Comparison of ENCODE assay signal across 14 cellular contexts in genomic region chr7:39650676-39651075, GRCh38. TPM values are rescaled to one million over a fixed set of nuclear protein-coding genes. Genes with fewer than 3 reads are reported as not detected.
DNase-seq lines count a peak whose midpoint lies in the region; ATAC-seq and TF ChIP-seq lines count a peak whose summit lies in the region.
"Had no signal": no experiment of that assay in that cellular context is flagged by ENCODE, and none has a peak within 500 bp of the region (broad histone marks: within the 10 kb centered on the region; RNA-seq: fewer than 3 reads in every experiment).

No MANE protein-coding gene starts in this region.

- no peak overlapping the region for H3K27ac ChIP-seq in tibial artery
- H3K27ac ChIP-seq: epithelial cell of prostate, transverse colon had no signal

- peaks cover 0 to 16% (median 6%) of the 10 kb centered on the region in 4 donors for H3K4me1 ChIP-seq in tibial artery
- H3K4me1 ChIP-seq: Caco-2 had no signal

- H3K4me3 ChIP-seq in cardiac fibroblast (replicated peaks in 1 of 2; ENCODE audit: low read depth in 2 of 2, low read length in 2 of 2) (no peak overlapping the region), tibial artery (no peak overlapping the region)
- H3K4me3 ChIP-seq: transverse colon had no signal

- peaks cover 34% of the 10 kb centered on the region for H3K36me3 Mint-ChIP-seq in HFFc6 (ENCODE audit: low read depth)
- peaks cover 16 to 43% of the 10 kb centered on the region in 2 donors for H3K36me3 Mint-ChIP-seq in stimulated activated naive B cell treated with anti-CD40 and anti-IgM and Interleukin-4, amounts not matched to agents 10 μg/mL and 1 μg/mL and 100 μg/mL, for 72 hours

- no peaks in the 10 kb centered on the region for H3K9me3 ChIP-seq in tibial artery
- H3K9me3 ChIP-seq: transverse colon had no signal

- H3K4me1 Mint-ChIP-seq in HFFc6 (ENCODE audit: low read depth) = peaks cover 56% of the 10 kb centered on the region
- peaks cover 17 to 37% of the 10 kb centered on the region in 2 donors for H3K4me1 Mint-ChIP-seq in stimulated activated naive B cell treated with anti-CD40 and anti-IgM and Interleukin-4, amounts not matched to agents 10 μg/mL and 1 μg/mL and 100 μg/mL, for 72 hours

- no peaks in the 10 kb centered on the region for H3K36me3 ChIP-seq in tibial artery
- H3K36me3 ChIP-seq: transverse colon had no signal

- H3K27me3 ChIP-seq in tibial artery = no peaks in the 10 kb centered on the region
- H3K27me3 ChIP-seq: transverse colon had no signal

- peaks cover 8% of the 10 kb centered on the region; the same call in 1 of the 2 replicates for H3K9me3 Mint-ChIP-seq in HFFc6
- H3K9me3 Mint-ChIP-seq in stimulated activated naive B cell treated with anti-CD40 and anti-IgM and Interleukin-4, amounts not matched to agents 10 μg/mL and 1 μg/mL and 100 μg/mL, for 72 hours = peaks cover 0 to 1% of the 10 kb centered on the region in 2 donors
- H3K9me3 Mint-ChIP-seq: immature natural killer cell had no signal

- H3K27ac Mint-ChIP-seq in HFFc6 = peak overlapping the region; percentile 84
- no peak overlapping the region for H3K27ac Mint-ChIP-seq in stimulated activated naive B cell treated with anti-CD40 and anti-IgM and Interleukin-4, amounts not matched to agents 10 μg/mL and 1 μg/mL and 100 μg/mL, for 72 hours
- H3K27ac Mint-ChIP-seq: immature natural killer cell; naive thymus-derived CD4-positive, alpha-beta T cell had no signal

- H3K27me3 Mint-ChIP-seq in HFFc6 (ENCODE audit: insufficient read depth) = no peaks in the 10 kb centered on the region
- no peaks in the 10 kb centered on the region for H3K27me3 Mint-ChIP-seq in stimulated activated naive B cell treated with anti-CD40 and anti-IgM and Interleukin-4, amounts not matched to agents 10 μg/mL and 1 μg/mL and 100 μg/mL, for 72 hours
- H3K27me3 Mint-ChIP-seq: naive thymus-derived CD4-positive, alpha-beta T cell had no signal

- DNase-seq in HFFc6 (peak; percentile 50), cardiac fibroblast (ENCODE audit: low read depth in 2 of 2) (peak; percentile 73 to 86), iris pigment epithelial cell (ENCODE audit: low read depth) (peak; percentile 91), tibial artery (peak; percentile 60 to 71), DMS79 treated with DMSO at 0.1 percent for 48 hours (lab: John Stamatoyannopoulos, UW) (no peak), DMS153 treated with DMSO at 0.1 percent for 48 hours (lab: John Stamatoyannopoulos, UW; ENCODE audit: unreplicated experiment) (no peak)
- DNase-seq in stimulated activated naive B cell treated with anti-CD40 and anti-IgM and Interleukin-4, amounts not matched to agents 10 μg/mL and 1 μg/mL and 100 μg/mL, for 72 hours = no peak
- DNase-seq: activated effector memory CD4-positive, alpha-beta T cell treated with Interleukin-2 at 50 U/mL for 16 hours; Caco-2; immature natural killer cell; naive thymus-derived CD4-positive, alpha-beta T cell; transverse colon had no signal

- peak overlapping the region; percentile 52; the same call in 1 of the 2 replicates for H3K4me3 Mint-ChIP-seq in HFFc6
- H3K4me3 Mint-ChIP-seq in stimulated activated naive B cell treated with anti-CD40 and anti-IgM and Interleukin-4, amounts not matched to agents 10 μg/mL and 1 μg/mL and 100 μg/mL, for 72 hours = no peak overlapping the region
- H3K4me3 Mint-ChIP-seq: immature natural killer cell; naive thymus-derived CD4-positive, alpha-beta T cell had no signal

- intact Hi-C loops in tibial artery (cut with DNase I; ENCODE audit: low total_unique reads) = no loop called here

- no peak for ATAC-seq in stimulated activated naive B cell treated with anti-CD40 and anti-IgM and Interleukin-4, amounts not matched to agents 10 μg/mL and 1 μg/mL and 100 μg/mL, for 72 hours (replicated peaks)
- ATAC-seq in HG02884 (IDR thresholded peaks at IDR 0.05; ENCODE audit: unreplicated experiment) = no peak
- ATAC-seq: naive thymus-derived CD4-positive, alpha-beta T cell had no signal

- TF ChIP-seq CTCF in HFFc6 (IDR thresholded peaks at IDR 0.05) (no peak), cardiac fibroblast (IDR thresholded peaks at IDR 0.05; ENCODE audit: low read depth, low read length) (no peak), tibial artery (IDR thresholded peaks at IDR 0.05) (no peak)

RNA-seq across cellular contexts. Expression of gene RALA, which starts 27.3 kb away (rescaled TPM):
- total RNA-seq in HFFc6 (2021; fragmentation: NEBNext Ultra II Directional; extraction: Animal tissue kit (Norgen Biotek cat#: 25700)) = 10 to 100 TPM; 43.3 to 53.9 (median 45.7) TPM

Comparison
In these comparisons a context has a peak if more than half of its experiments do, and no peak if none do; other contexts are left out.
1. DNase-seq: peak in HFFc6 (single experiment), cardiac fibroblast (2 of 2), iris pigment epithelial cell (single experiment) and tibial artery (2 of 2); none in stimulated activated naive B cell treated with anti-CD40 and anti-IgM and Interleukin-4, amounts not matched to agents 10 μg/mL and 1 μg/mL and 100 μg/mL, for 72 hours (single experiment), DMS79 treated with DMSO at 0.1 percent for 48 hours (single experiment) and DMS153 treated with DMSO at 0.1 percent for 48 hours (single experiment).